29 cellular contexts compared by ENCODE assay signal in genomic region chrX:155886409-155886808, GRCh38.
"Had no signal": no experiment of that assay in that cellular context is flagged by ENCODE, and none has a peak within 500 bp of the region (broad histone marks: within the 10 kb centered on the region; RNA-seq: fewer than 3 reads in every experiment).

No MANE protein-coding gene starts in this region.

- H3K36me3 ChIP-seq: thoracic aorta had no signal

- H3K4me1 ChIP-seq: parathyroid adenoma, right lobe of liver had no signal

- DNase-seq: effector CD8-positive, alpha-beta T cell; endodermal cell; foreskin fibroblast; heart left ventricle; kidney; mucosa of descending colon; naive B cell; right lobe of liver; small intestine; stimulated activated CD4-positive, alpha-beta T cell treated with anti-CD3 and anti-CD28 coated beads, Interleukin-15, amount 100 ng/mL, for 24 hours; stimulated activated CD4-positive, alpha-beta T cell treated with anti-CD3 and anti-CD28 coated beads, Interleukin-2, amount 100 ng/mL, for 48 hours; stimulated activated naive B cell treated with anti-CD40 and anti-IgM and Interleukin-4, amounts not matched to agents 10 μg/mL and 1 μg/mL and 100 μg/mL, for 72 hours; upper lobe of left lung had no signal

- H3K9ac ChIP-seq: parathyroid adenoma had no signal

- H3K27me3 ChIP-seq: gastroesophageal sphincter, heart left ventricle, hepatocyte, right lobe of liver, tibial nerve, upper lobe of left lung had no signal

- H3K9me3 Mint-ChIP-seq: stimulated activated naive CD8-positive, alpha-beta T cell treated with anti-CD3 and anti-CD28 coated beads, Interleukin-15, Interleukin-2, amounts not matched to agents 100 ng/mL and 50 ng/mL, for 24 hours had no signal

- H3K4me3 ChIP-seq: gastroesophageal sphincter, heart left ventricle, hepatocyte, lung, mucosa of descending colon, right lobe of liver, thoracic aorta, tibial nerve, upper lobe of left lung had no signal

- H3K27me3 Mint-ChIP-seq: dendritic cell treated with granulocyte-macrophage colony-stimulating factor and Interleukin-4, amounts not matched to agents 40 ng/mL and 50 ng/mL, for 4 days; memory B cell; naive B cell; progenitor cell of endocrine pancreas; stimulated activated naive B cell treated with anti-CD40 and anti-IgM and Interleukin-4, amounts not matched to agents 10 μg/mL and 1 μg/mL and 100 μg/mL, for 72 hours; stimulated activated naive CD8-positive, alpha-beta T cell treated with anti-CD3 and anti-CD28 coated beads, Interleukin-15, Interleukin-2, amounts not matched to agents 100 ng/mL and 50 ng/mL, for 24 hours had no signal

- ATAC-seq: esophagus mucosa; gastroesophageal sphincter; heart left ventricle; left lobe of liver; mucosa of descending colon; natural killer cell treated with Interleukin-12 subunit alpha and Interleukin-12 subunit beta and Interleukin-15 and Interleukin-18, amount 100 ng/mL, for 72 hours; right lobe of liver; stimulated activated naive B cell treated with anti-CD40 and anti-IgM and Interleukin-4, amounts not matched to agents 10 μg/mL and 1 μg/mL and 100 μg/mL, for 72 hours had no signal

- H3K27ac Mint-ChIP-seq: dendritic cell treated with granulocyte-macrophage colony-stimulating factor and Interleukin-4, amounts not matched to agents 40 ng/mL and 50 ng/mL, for 4 days; endodermal cell; memory B cell; mesothelial cell of epicardium; natural killer cell treated with Interleukin-12 subunit alpha and Interleukin-12 subunit beta and Interleukin-15 and Interleukin-18, amount 100 ng/mL, for 72 hours; progenitor cell of endocrine pancreas; stimulated activated naive B cell treated with anti-CD40 and anti-IgM and Interleukin-4, amounts not matched to agents 10 μg/mL and 1 μg/mL and 100 μg/mL, for 72 hours; stimulated activated naive CD8-positive, alpha-beta T cell treated with anti-CD3 and anti-CD28 coated beads, Interleukin-15, Interleukin-2, amounts not matched to agents 100 ng/mL and 50 ng/mL, for 24 hours had no signal

- H3K4me3 Mint-ChIP-seq: dendritic cell treated with granulocyte-macrophage colony-stimulating factor and Interleukin-4, amounts not matched to agents 40 ng/mL and 50 ng/mL, for 4 days; endodermal cell; memory B cell; mesothelial cell of epicardium; natural killer cell treated with Interleukin-12 subunit alpha and Interleukin-12 subunit beta and Interleukin-15 and Interleukin-18, amount 100 ng/mL, for 72 hours; neural crest cell; stimulated activated naive B cell treated with anti-CD40 and anti-IgM and Interleukin-4, amounts not matched to agents 10 μg/mL and 1 μg/mL and 100 μg/mL, for 72 hours; stimulated activated naive CD8-positive, alpha-beta T cell treated with anti-CD3 and anti-CD28 coated beads, Interleukin-15, Interleukin-2, amounts not matched to agents 100 ng/mL and 50 ng/mL, for 24 hours had no signal

- H3K9me3 ChIP-seq: heart left ventricle, right lobe of liver, thoracic aorta, tibial nerve, upper lobe of left lung had no signal

- H3K27ac ChIP-seq: epithelial cell of prostate, gastroesophageal sphincter, heart left ventricle, hepatocyte, parathyroid adenoma, right lobe of liver, thoracic aorta, tibial nerve, upper lobe of left lung had no signal

- H3K4me2 ChIP-seq: hepatocyte had no signal

- H2AFZ ChIP-seq: hepatocyte, parathyroid adenoma had no signal
